In the genomic region with DNA sequence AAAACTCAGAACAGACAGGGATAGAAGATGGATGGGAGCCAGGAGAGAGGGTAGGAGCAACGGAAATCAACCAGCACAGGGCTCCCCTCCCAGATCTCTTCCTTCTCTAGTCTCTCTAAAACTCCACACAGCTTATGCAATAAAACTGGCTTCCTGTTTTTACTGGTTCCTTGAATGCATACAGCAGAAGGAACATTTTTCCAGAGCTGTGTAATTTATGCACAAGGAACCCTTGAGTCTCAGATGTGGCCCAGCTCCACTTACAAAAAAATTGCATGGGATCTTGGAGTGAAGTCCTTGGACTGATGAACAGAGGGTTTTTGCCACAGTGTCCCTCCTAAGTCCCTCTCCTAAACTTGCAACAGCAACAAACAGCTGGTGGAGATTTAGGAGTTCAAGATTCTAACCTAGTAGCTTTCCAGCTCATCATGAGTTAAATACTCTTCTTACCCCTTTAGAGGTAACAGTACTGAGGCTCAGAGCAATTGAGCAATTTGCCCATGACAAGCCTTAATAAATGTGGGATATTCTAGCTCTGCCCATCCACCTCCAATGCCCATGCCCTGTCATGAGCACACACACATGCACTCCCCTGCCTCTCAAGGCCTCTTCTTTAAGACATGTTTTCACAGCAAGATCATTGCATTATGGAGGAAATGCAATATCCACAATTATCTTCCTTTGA, we compare ENCODE assay signal across 10 cellular contexts. TPM values are rescaled to one million over a fixed set of nuclear protein-coding genes. Genes with fewer than 3 reads are reported as not detected.
A peak's percentile ranks its signal among the peaks of the same experiment; 100 is the strongest.
DNase-seq lines count a peak whose midpoint lies in the region; ATAC-seq and TF ChIP-seq lines count a peak whose summit lies in the region.
"Had no signal": no experiment of that assay in that cellular context is flagged by ENCODE, and none has a peak within 500 bp of the region (broad histone marks: within the 10 kb centered on the region; RNA-seq: fewer than 3 reads in every experiment).

No MANE protein-coding gene starts in this region.

- peak; percentile 50 for DNase-seq in SIG-M5 treated with dmso at 0.1 percent for 504 hours (lab: John Stamatoyannopoulos, UW; ENCODE audit: unreplicated experiment)
- no peak for DNase-seq in SIG-M5 (lab: John Stamatoyannopoulos, UW)
- DNase-seq in brain microvascular endothelial cell: peak; percentile 20
- peak; percentile 70 for DNase-seq in kidney glomerular epithelial cell (lab: John Stamatoyannopoulos, UW)
- DNase-seq in uterus: no peak
- DNase-seq in GM20000 (ENCODE audit: low spot score): no peak
- DNase-seq: 8988T had no signal

- H3K27me3 ChIP-seq in brain microvascular endothelial cell (replicated peaks) (no peaks in the 10 kb centered on the region), uterus (no peaks in the 10 kb centered on the region)

- intact Hi-C loops in uterus (cut with DNase I; ENCODE audit: low total_unique reads): no loop called here

- no peak for TF ChIP-seq CTCF in brain microvascular endothelial cell (IDR thresholded peaks at IDR 0.05; ENCODE audit: low read depth, low read length, missing control alignments)
- no peak for TF ChIP-seq CTCF in uterus (IDR thresholded peaks at IDR 0.05)
- no peak for TF ChIP-seq CTCF in GM20000 (IDR thresholded peaks at IDR 0.05; ENCODE audit: extremely low read depth, missing control alignments)

- no peak for TF ChIP-seq POLR2A in uterus (IDR thresholded peaks at IDR 0.05)

- ATAC-seq in GM18909 (IDR thresholded peaks at IDR 0.05; ENCODE audit: poor library complexity, unreplicated experiment) (no peak), GM21825 (IDR thresholded peaks at IDR 0.05; ENCODE audit: unreplicated experiment) (no peak)

- H3K9me3 ChIP-seq in uterus: no peaks in the 10 kb centered on the region

- H3K36me3 ChIP-seq in brain microvascular endothelial cell (replicated peaks): no peaks in the 10 kb centered on the region
- H3K36me3 ChIP-seq in uterus: no peaks in the 10 kb centered on the region

- H3K4me1 ChIP-seq in uterus: no peaks in the 10 kb centered on the region

- in situ Hi-C loops in brain microvascular endothelial cell (cut with HindIII; ENCODE audit: low pct_ligation_motif_present, low sequenced_read_pairs): loop anchor here (25.0 kb wide), 1 partner anchor 214 kb away; no protein-coding TSS in a partner anchor

- H3K27ac ChIP-seq in brain microvascular endothelial cell: peak overlapping the region; percentile 86
- H3K27ac ChIP-seq in uterus: peak overlapping the region; percentile 29 to 45

- H3K4me3 ChIP-seq in brain microvascular endothelial cell (ENCODE audit: low read depth, low read length): no peak overlapping the region
- H3K4me3 ChIP-seq in uterus: no peak overlapping the region

RNA-seq across cellular contexts. Expression of a gene that starts 18.4 kb away (rescaled TPM):
- total RNA-seq in uterus: 10 to 100 TPM; 16.8 to 54.4 (median 33.9) TPM

RNA-seq across cellular contexts. Expression of a gene that starts 23.5 kb away (rescaled TPM):
- total RNA-seq in uterus: 10 to 100 TPM in 3 of 4 donors, 1 to 10 TPM in 1; 6.1 to 31.5 (median 12.9) TPM
- total RNA-seq: myocyte had no signal

Comparison
In these comparisons a context has a peak if more than half of its experiments do, and no peak if none do; other contexts are left out.
1. DNase-seq: peak in SIG-M5 treated with dmso at 0.1 percent for 504 hours (single experiment), brain microvascular endothelial cell (single experiment) and kidney glomerular epithelial cell (single experiment); none in SIG-M5 (single experiment), uterus (0 of 2) and GM20000 (single experiment).